In genomic region chr7:111869266-111869665, GRCh38 we compare ENCODE assay signal across 21 cellular contexts.
"Had no signal": no experiment of that assay in that cellular context is flagged by ENCODE, and none has a peak within 500 bp of the region (broad histone marks: within the 10 kb centered on the region; RNA-seq: fewer than 3 reads in every experiment).

No MANE protein-coding gene starts in this region.

- ATAC-seq: foreskin keratinocyte, psoas muscle had no signal

- H3K27ac ChIP-seq: colonic mucosa, foreskin keratinocyte, left ventricle myocardium inferior, parathyroid adenoma, psoas muscle, sigmoid colon, skin epidermis, stomach, thoracic aorta, transverse colon had no signal

- H3K9me3 Mint-ChIP-seq: naive B cell, nephron had no signal

- H3K4me1 ChIP-seq: colonic mucosa, foreskin keratinocyte had no signal

- H3K27ac Mint-ChIP-seq: immature natural killer cell, naive B cell, nephron had no signal

- H3K4me3 Mint-ChIP-seq: immature natural killer cell, naive B cell, nephron had no signal

- H3K36me3 ChIP-seq: colonic mucosa, sigmoid colon, thoracic aorta, transverse colon had no signal

- H2AFZ ChIP-seq: parathyroid adenoma had no signal

- H3K79me2 ChIP-seq: parathyroid adenoma had no signal

- H3K9ac ChIP-seq: parathyroid adenoma had no signal

- H3K27me3 Mint-ChIP-seq: naive B cell had no signal

- H3K4me1 Mint-ChIP-seq: immature natural killer cell, naive B cell had no signal

- H3K27me3 ChIP-seq: colonic mucosa, foreskin keratinocyte, sigmoid colon, stomach, transverse colon had no signal

- H3K9me3 ChIP-seq: colonic mucosa, left ventricle myocardium inferior, psoas muscle, sigmoid colon, stomach, thoracic aorta, transverse colon had no signal

- H3K4me3 ChIP-seq: colonic mucosa, left ventricle myocardium inferior, lung, psoas muscle, sigmoid colon, skin epidermis, stomach, thoracic aorta, transverse colon had no signal

- H3K36me3 Mint-ChIP-seq: immature natural killer cell, naive B cell had no signal

- DNase-seq: colonic mucosa; dermis blood vessel endothelial cell; erythroblast; foreskin keratinocyte; immature natural killer cell; left ventricle myocardium inferior; mesenchymal stem cell; naive B cell; psoas muscle; sigmoid colon; stimulated activated CD4-positive, alpha-beta T cell treated with anti-CD3 and anti-CD28 coated beads, Interleukin-2, amount 100 ng/mL, for 24 hours; stimulated activated CD4-positive, alpha-beta T cell treated with anti-CD3 and anti-CD28 coated beads, Interleukin-4, amount 100 ng/mL, for 4 hours; stimulated activated naive CD4-positive, alpha-beta T cell; stomach; substantia nigra; transverse colon had no signal
